In genomic region chr5:102910240-102911226, GRCh38 we compare ENCODE assay signal across 14 cellular contexts.
DNase-seq lines count a peak whose midpoint lies in the region; ATAC-seq and TF ChIP-seq lines count a peak whose summit lies in the region.
"Had no signal": no experiment of that assay in that cellular context is flagged by ENCODE, and none has a peak within 500 bp of the region (broad histone marks: within the 10 kb centered on the region; RNA-seq: fewer than 3 reads in every experiment).

No MANE protein-coding gene starts in this region.

- peak; percentile 89 for ATAC-seq in HCT116
- peak; percentile 92 for ATAC-seq in Panc1
- peak; percentile 62 to 90 for ATAC-seq in gastrocnemius medialis
- ATAC-seq: left colon had no signal

- peak overlapping the region; percentile 76 for H3K27ac ChIP-seq in HCT116 (ENCODE audit: low read depth, low read length)
- peak overlapping the region; percentile 65 for H3K27ac ChIP-seq in Panc1 (ENCODE audit: low read length)
- peak overlapping the region in 3 of 4 donors; percentile 31 to 52 (median 42) for H3K27ac ChIP-seq in esophagus muscularis mucosa (replicated peaks in 1 of 4)
- H3K27ac ChIP-seq in gastrocnemius medialis = peak overlapping the region in 3 of 4 donors; percentile 6 to 60 (median 47)
- H3K27ac ChIP-seq in uterus = no peak overlapping the region
- H3K27ac ChIP-seq: pancreas had no signal

- in situ Hi-C loops in Panc1 (cut with HindIII; ENCODE audit: low pct_unique_long_range_greater_than_20kb, low sequenced_read_pairs) (no loop called here), gastrocnemius medialis (cut with MboI; ENCODE audit: low sequenced_read_pairs in 4 of 4) (no loop called here)

- H2AFZ ChIP-seq in HCT116 (ENCODE audit: low read depth, low read length, poor library complexity, severe bottlenecking) = no peak overlapping the region

- peak overlapping the region; percentile 74 for H3K4me2 ChIP-seq in HCT116 (ENCODE audit: low read length)

- H3K4me3 ChIP-seq in HCT116 (replicated peaks in 1 of 2; ENCODE audit: low read depth in 1 of 2, low read length in 2 of 2) = peak overlapping the region in 1 of 2 experiments; percentile 37; a peak in 3 of 4 replicates
- H3K4me3 ChIP-seq in Panc1 (ENCODE audit: low read depth in 2 of 2, low read length in 2 of 2) = no peak overlapping the region
- H3K4me3 ChIP-seq in esophagus muscularis mucosa = no peak overlapping the region
- H3K4me3 ChIP-seq in gastrocnemius medialis = no peak overlapping the region
- no peak overlapping the region for H3K4me3 ChIP-seq in uterus
- H3K4me3 ChIP-seq: pancreas had no signal

- no peak for TF ChIP-seq RAD21 in HCT116 (IDR thresholded peaks at IDR 0.05; ENCODE audit: low read depth)

- peak overlapping the region; percentile 41 for H3K9ac ChIP-seq in HCT116 (ENCODE audit: low read length)

- H3K79me2 ChIP-seq in HCT116 (ENCODE audit: insufficient read depth, low read length) = peaks cover 63% of the 10 kb centered on the region

- no peaks in the 10 kb centered on the region for H3K27me3 ChIP-seq in HCT116 (ENCODE audit: insufficient read depth, low read length)
- no peaks in the 10 kb centered on the region for H3K27me3 ChIP-seq in Panc1 (ENCODE audit: control insufficient read depth, insufficient read depth, low read length)
- no peaks in the 10 kb centered on the region for H3K27me3 ChIP-seq in esophagus muscularis mucosa
- no peaks in the 10 kb centered on the region for H3K27me3 ChIP-seq in gastrocnemius medialis
- H3K27me3 ChIP-seq in uterus = no peaks in the 10 kb centered on the region
- H3K27me3 ChIP-seq: pancreas had no signal

- TF ChIP-seq CTCF in HCT116 (IDR thresholded peaks at IDR 0.05 in 2 of 3, conservative IDR thresholded peaks at IDR 0.05 in 1 of 3; ENCODE audit: borderline replicate concordance in 1 of 3, insufficient read depth in 1 of 3, low read depth in 2 of 3, low read length in 2 of 3) (no peak), Panc1 (IDR thresholded peaks at IDR 0.05) (no peak), esophagus muscularis mucosa (IDR thresholded peaks at IDR 0.05) (no peak), gastrocnemius medialis (IDR thresholded peaks at IDR 0.05 in 4 of 5, conservative IDR thresholded peaks at IDR 0.05 in 1 of 5) (no peak), uterus (IDR thresholded peaks at IDR 0.05) (no peak)

- no TSS peak for BruUV-seq in HCT116 (replicated peaks; lab: Mats Ljungman, UMichigan)
- no TSS peak for BruUV-seq in Panc1 (replicated peaks; lab: Mats Ljungman, UMichigan)

- no peaks in the 10 kb centered on the region for H3K9me3 ChIP-seq in HCT116 (ENCODE audit: control insufficient read depth in 1 of 2, insufficient read depth in 1 of 2, low read depth in 1 of 2, low read length in 2 of 2)
- no peaks in the 10 kb centered on the region for H3K9me3 ChIP-seq in Panc1 (ENCODE audit: control insufficient read depth, insufficient read depth, low read depth, low read length)
- H3K9me3 ChIP-seq in esophagus muscularis mucosa = no peaks in the 10 kb centered on the region
- no peaks in the 10 kb centered on the region for H3K9me3 ChIP-seq in gastrocnemius medialis
- no peaks in the 10 kb centered on the region for H3K9me3 ChIP-seq in uterus
- H3K9me3 ChIP-seq: pancreas had no signal

- RAD21 ChIA-PET in HCT116 (lab: Charles Lee; ENCODE audit: low non-redundant PET in 1 of 2, low total read pairs in 2 of 2, uncharacterized antibody in 2 of 2, unreplicated experiment in 2 of 2) = no interaction called here

- WGBS in esophagus muscularis mucosa = 47% methylated on average over 6 of the region's 6 CpGs

- TF ChIP-seq EP300 in esophagus muscularis mucosa (IDR thresholded peaks at IDR 0.05) = no peak

- peak; percentile 88 for DNase-seq in HCT116 (ENCODE audit: low read depth, low spot score)
- DNase-seq in Panc1 (ENCODE audit: low read depth, low spot score) = peak; percentile 88
- no peak for DNase-seq in esophagus muscularis mucosa (ENCODE audit: extremely low spot score)
- DNase-seq in gastrocnemius medialis = no peak
- no peak for DNase-seq in NCI-H524 treated with DMSO at 0.1 percent for 48 hours (lab: John Stamatoyannopoulos, UW)
- no peak for DNase-seq in DMS79 treated with DMSO at 0.1 percent for 48 hours (lab: John Stamatoyannopoulos, UW)
- no peak for DNase-seq in uterus
- DNase-seq: activated CD4-positive, alpha-beta memory T cell treated with anti-CD3 and anti-CD28 coated beads for 36 hours; activated naive CD8-positive, alpha-beta T cell treated with anti-CD3 and anti-CD28 coated beads, Interleukin-2, amount 10 ng/mL, durations not matched to agents 7 days and 5 days; DMS79; left colon; NCI-H446; pancreas; stimulated activated CD4-positive, alpha-beta T cell treated with anti-CD3 and anti-CD28 coated beads, Interleukin-4, amount 100 ng/mL, for 4 hours had no signal

- H3K36me3 ChIP-seq in HCT116 (ENCODE audit: control insufficient read depth in 1 of 2, insufficient read depth in 2 of 2, low read length in 2 of 2) (peaks cover 6 to 13% of the 10 kb centered on the region in 2 experiments; a peak in 2 of 4 replicates), Panc1 (ENCODE audit: control insufficient read depth, insufficient read depth, low read length) (no peaks in the 10 kb centered on the region), esophagus muscularis mucosa (peaks cover 0 to 7% (median 3%) of the 10 kb centered on the region in 4 donors), gastrocnemius medialis (no peaks in the 10 kb centered on the region), uterus (no peaks in the 10 kb centered on the region)
- H3K36me3 ChIP-seq: pancreas had no signal

- intact Hi-C loops in HCT116 (cut with micrococcal nuclease) (loop anchor here (5.0 kb wide), 1 partner anchor 43 kb away; no protein-coding TSS in a partner anchor), Panc1 (cut with micrococcal nuclease; ENCODE audit: unreplicated experiment) (no loop called here), esophagus muscularis mucosa (cut with DNase I) (loop anchor here (5.0 kb wide), 1 partner anchor 38 kb away; no protein-coding TSS in a partner anchor), gastrocnemius medialis (cut with DNase I; ENCODE audit: low total_unique reads) (no loop called here), uterus (cut with DNase I; ENCODE audit: low total_unique reads) (no loop called here)

- TF ChIP-seq POLR2A in HCT116 (IDR thresholded peaks at IDR 0.05; ENCODE audit: borderline replicate concordance, extremely low read depth, insufficient read depth, insufficient read length) (no peak), esophagus muscularis mucosa (IDR thresholded peaks at IDR 0.05; ENCODE audit: low read depth) (no peak), gastrocnemius medialis (IDR thresholded peaks at IDR 0.05) (no peak), uterus (IDR thresholded peaks at IDR 0.05) (no peak)

- H3K4me1 ChIP-seq in HCT116 (ENCODE audit: control insufficient read depth in 1 of 2, insufficient read depth in 2 of 2, low read length in 2 of 2) (peaks cover 44 to 55% of the 10 kb centered on the region in 2 experiments), Panc1 (ENCODE audit: control insufficient read depth, insufficient read depth, low read length) (peaks cover 26% of the 10 kb centered on the region), esophagus muscularis mucosa (peaks cover 21 to 31% (median 28%) of the 10 kb centered on the region in 4 donors), gastrocnemius medialis (peaks cover 26 to 33% of the 10 kb centered on the region in 2 donors), uterus (no peaks in the 10 kb centered on the region)

- CTCF ChIA-PET in HCT116 (lab: Charles Lee) = interaction anchor here (1.4 kb wide), 1 partner anchor 130 kb away, joined by 3 read pairs; no protein-coding TSS in a partner anchor
- CTCF ChIA-PET in Panc1 (lab: Charles Lee) = no interaction called here

- POLR2A ChIA-PET in HCT116 (lab: Charles Lee) (interaction anchor here (1.3 to 1.4 kb wide), 3 partner anchors 10 to 45 kb away, joined by 3 to 7 read pairs (median 3); no protein-coding TSS in a partner anchor), Panc1 (lab: Charles Lee) (no interaction called here)

- H4K20me1 ChIP-seq in HCT116 (ENCODE audit: insufficient read depth) = no peaks in the 10 kb centered on the region

- no peaks in the 10 kb centered on the region for H3K9me2 ChIP-seq in HCT116 (ENCODE audit: insufficient read depth)

TF ChIP-seq in HCT116, 20 proteins besides CTCF, POLR2A, EP300 and RAD21:
- no peak for TF ChIP-seq EZH2phosphoT487 (IDR thresholded peaks at IDR 0.05; ENCODE audit: borderline replicate concordance)
- peak; percentile 88 for TF ChIP-seq TCF7L2 (IDR thresholded peaks at IDR 0.05; ENCODE audit: borderline replicate concordance, extremely low read depth, insufficient read depth, insufficient read length)
- no peak; the same call in 1 of the 2 replicates for TF ChIP-seq SRF (IDR thresholded peaks at IDR 0.05; ENCODE audit: low read depth)
- TF ChIP-seq CEBPB (IDR thresholded peaks at IDR 0.05; ENCODE audit: low read depth) = peak; percentile 64; the same call in 1 of the 2 replicates
- TF ChIP-seq ZNF274 (IDR thresholded peaks at IDR 0.05; ENCODE audit: low read depth, low read length) = no peak
- peak; percentile 78 for TF ChIP-seq ATF3 (IDR thresholded peaks at IDR 0.05)
- TF ChIP-seq, protein P1, sequence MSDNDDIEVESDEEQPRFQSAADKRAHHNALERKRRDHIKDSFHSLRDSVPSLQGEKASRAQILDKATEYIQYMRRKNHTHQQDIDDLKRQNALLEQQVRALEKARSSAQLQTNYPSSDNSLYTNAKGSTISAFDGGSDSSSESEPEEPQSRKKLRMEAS (IDR thresholded peaks at IDR 0.05) = peak; percentile 72
- TF ChIP-seq CBX3 (IDR thresholded peaks at IDR 0.05; ENCODE audit: low read depth) = peak; percentile 72; the same call in 1 of the 2 replicates
- TF ChIP-seq SP1 (IDR thresholded peaks at IDR 0.05; ENCODE audit: low read depth) = peak; percentile 74
- peak; percentile 89 for TF ChIP-seq FOSL1 (IDR thresholded peaks at IDR 0.05; ENCODE audit: low read depth)
- peak; percentile 89 for TF ChIP-seq JUND (IDR thresholded peaks at IDR 0.05)
- no peak for TF ChIP-seq ELF1 (IDR thresholded peaks at IDR 0.05; ENCODE audit: borderline replicate concordance, low read depth)
- peak; percentile 85 for TF ChIP-seq SIN3A (IDR thresholded peaks at IDR 0.05; ENCODE audit: low read depth)
- no peak for TF ChIP-seq YY1 (IDR thresholded peaks at IDR 0.05; ENCODE audit: extremely low read depth, insufficient replicate concordance, low read depth, low read length)
- peak; percentile 57; the same call in 1 of the 2 replicates for TF ChIP-seq POLR2AphosphoS5 (IDR thresholded peaks at IDR 0.05; ENCODE audit: low read depth, low read length)
- no peak for TF ChIP-seq ZFX (IDR thresholded peaks at IDR 0.05)

Comparison
In these comparisons a context has a peak if more than half of its experiments do, and no peak if none do; other contexts are left out.
1. DNase-seq: peak in HCT116 (single experiment) and Panc1 (single experiment); none in esophagus muscularis mucosa (single experiment), gastrocnemius medialis (0 of 2), NCI-H524 treated with DMSO at 0.1 percent for 48 hours (single experiment), DMS79 treated with DMSO at 0.1 percent for 48 hours (single experiment) and uterus (0 of 2).
2. H3K27ac ChIP-seq: peak in HCT116 (single experiment), Panc1 (single experiment), esophagus muscularis mucosa (3 of 4) and gastrocnemius medialis (3 of 4); none in uterus (0 of 2).
3. intact Hi-C loops: an anchor here in HCT116 (5.0 kb wide) and esophagus muscularis mucosa (5.0 kb wide); none called in Panc1, gastrocnemius medialis and uterus.
4. Peak in every context shown above with its lines, with median percentiles within 50 percentile points of each other: ATAC-seq.